ENCODE assay signal across 14 cellular contexts in genomic region chr1:214013614-214014377, GRCh38. TPM values are rescaled to one million over a fixed set of nuclear protein-coding genes. Genes with fewer than 3 reads are reported as not detected.
"Had no signal": no experiment of that assay in that cellular context is flagged by ENCODE, and none has a peak within 500 bp of the region (broad histone marks: within the 10 kb centered on the region; RNA-seq: fewer than 3 reads in every experiment).

No MANE protein-coding gene starts in this region.

- DNase-seq: effector CD4-positive, alpha-beta T cell; foreskin melanocyte; immature natural killer cell; mesendoderm; naive B cell; stimulated activated CD4-positive, alpha-beta T cell treated with anti-CD3 and anti-CD28 coated beads, Interleukin-4, amount 100 ng/mL, for 1 hour; stimulated activated CD8-positive, alpha-beta memory T cell treated with anti-CD3 and anti-CD28 coated beads, Interleukin-4, amount 100 ng/mL, for 48 hours; stimulated activated naive CD8-positive, alpha-beta T cell treated with anti-CD3 and anti-CD28 coated beads, Interleukin-15, Interleukin-2, amounts not matched to agents 100 U/mL and 50 U/mL, for 24 hours; thyroid gland had no signal

- H3K36me3 ChIP-seq: suprapubic skin had no signal

- H3K27me3 ChIP-seq: suprapubic skin, thyroid gland had no signal

- H3K9me3 ChIP-seq: suprapubic skin, thyroid gland had no signal

- H3K4me3 ChIP-seq: coronary artery, smooth muscle cell, suprapubic skin, thyroid gland had no signal

- ATAC-seq: stimulated activated effector memory CD8-positive, alpha-beta T cell treated with anti-CD3 and anti-CD28 coated beads, Interleukin-12 subunit alpha, Interleukin-12 subunit beta, amount 100 ng/mL, for 72 hours; stimulated activated naive CD8-positive, alpha-beta T cell treated with anti-CD3 and anti-CD28 coated beads, Interleukin-15, Interleukin-2, amounts not matched to agents 100 U/mL and 50 U/mL, for 24 hours had no signal

- H3K4me1 ChIP-seq: parathyroid adenoma, suprapubic skin had no signal

- H3K27ac ChIP-seq: coronary artery, parathyroid adenoma, suprapubic skin, thyroid gland had no signal

RNA-seq across cellular contexts. Expression of gene PROX1, which starts 26.0 kb away (rescaled TPM):
- polyA plus RNA-seq: immature natural killer cell had no signal
